20 cellular contexts compared by ENCODE assay signal in genomic region chr2:60586081-60586480, GRCh38. TPM values are rescaled to one million over a fixed set of nuclear protein-coding genes. Genes with fewer than 3 reads are reported as not detected.
DNase-seq lines count a peak whose midpoint lies in the region; ATAC-seq and TF ChIP-seq lines count a peak whose summit lies in the region.
"Had no signal": no experiment of that assay in that cellular context is flagged by ENCODE, and none has a peak within 500 bp of the region (broad histone marks: within the 10 kb centered on the region; RNA-seq: fewer than 3 reads in every experiment).

No MANE protein-coding gene starts in this region.

- 0 out of 2 replicates have a peak overlapping the region, but pooled peaks have one; percentile 18 for H3K4me2 ChIP-seq in HCT116 (ENCODE audit: low read length)

- CTCF ChIA-PET in HCT116 (lab: Charles Lee): interaction anchor here (0.9 to 1.0 kb wide), 2 partner anchors 21 to 25 kb away, joined by 3 read pairs; no protein-coding TSS in a partner anchor

- no peak overlapping the region for H3K9ac ChIP-seq in HCT116 (ENCODE audit: low read length)

- POLR2A ChIA-PET in HCT116 (lab: Charles Lee): no interaction called here

- in situ Hi-C loops in gastrocnemius medialis (cut with MboI; ENCODE audit: low sequenced_read_pairs in 4 of 4): loop anchor here in 2 of 4 donors (10.0 to 25.0 kb wide), 2 partner anchors 1281 to 1299 kb away; no protein-coding TSS in a partner anchor

- ATAC-seq in HCT116 (no peak), foreskin keratinocyte (peak; percentile 75), sciatic nerve (no peak), gastrocnemius medialis (no peak)
- ATAC-seq: CD8-positive, alpha-beta T cell; HepG2; Panc1 had no signal

- RAD21 ChIA-PET in HCT116 (lab: Charles Lee; ENCODE audit: low non-redundant PET in 1 of 2, low total read pairs in 2 of 2, uncharacterized antibody in 2 of 2, unreplicated experiment in 2 of 2): no interaction called here

- no peaks in the 10 kb centered on the region for H3K79me2 ChIP-seq in HCT116 (ENCODE audit: insufficient read depth, low read length)

- H3K4me1 ChIP-seq in HCT116 (ENCODE audit: control insufficient read depth in 1 of 2, insufficient read depth in 2 of 2, low read length in 2 of 2): peaks cover 0 to 14% of the 10 kb centered on the region in 2 experiments; a peak in 2 of 4 replicates
- peaks cover 10% of the 10 kb centered on the region for H3K4me1 ChIP-seq in foreskin keratinocyte
- peaks cover 0 to 3% of the 10 kb centered on the region in 2 donors for H3K4me1 ChIP-seq in gastrocnemius medialis
- H3K4me1 ChIP-seq: SJCRH30 had no signal

- H3K36me3 ChIP-seq in HCT116 (ENCODE audit: control insufficient read depth in 1 of 2, insufficient read depth in 2 of 2, low read length in 2 of 2) (no peaks in the 10 kb centered on the region), gastrocnemius medialis (no peaks in the 10 kb centered on the region)
- H3K36me3 ChIP-seq: SJCRH30 had no signal

- H3K27me3 ChIP-seq in HCT116 (ENCODE audit: insufficient read depth, low read length): peaks cover 3% of the 10 kb centered on the region; the same call in 1 of the 2 replicates
- peaks cover 5% of the 10 kb centered on the region for H3K27me3 ChIP-seq in foreskin keratinocyte
- H3K27me3 ChIP-seq in gastrocnemius medialis: peaks cover 6 to 11% (median 7%) of the 10 kb centered on the region in 3 donors

- no peak overlapping the region for H3K4me3 ChIP-seq in HCT116 (replicated peaks in 1 of 2; ENCODE audit: low read depth in 1 of 2, low read length in 2 of 2)
- no peak overlapping the region for H3K4me3 ChIP-seq in gastrocnemius medialis
- H3K4me3 ChIP-seq: SJCRH30 had no signal

- intact Hi-C loops in HCT116 (cut with micrococcal nuclease): no loop called here
- intact Hi-C loops in sciatic nerve (cut with DNase I): no loop called here
- intact Hi-C loops in gastrocnemius medialis (cut with DNase I; ENCODE audit: low total_unique reads): no loop called here

- DNase-seq in DMS 273 (lab: John Stamatoyannopoulos, UW; ENCODE audit: unreplicated experiment) (peak; percentile 42), DMS 273 treated with DMSO at 0.1 percent for 48 hours (lab: John Stamatoyannopoulos, UW) (no peak), HCT116 (ENCODE audit: low read depth, low spot score) (no peak), astrocyte of the hippocampus (ENCODE audit: low read depth, low spot score) (peak; percentile 18), foreskin keratinocyte (peak; percentile 78 to 87), T1000 (lab: John Stamatoyannopoulos, UW) (no peak), sciatic nerve (ENCODE audit: low spot score) (no peak), gastrocnemius medialis (no peak)
- DNase-seq: ACHN; C1 segment of cervical spinal cord; CD8-positive, alpha-beta T cell; KBM-7; NCI-H1092 treated with DMSO at 0.1 percent for 48 hours; NCI-H2081; NCI-H510A; SJCRH30 had no signal

- TF ChIP-seq CTCF in HCT116 (IDR thresholded peaks at IDR 0.05 in 2 of 3, conservative IDR thresholded peaks at IDR 0.05 in 1 of 3; ENCODE audit: borderline replicate concordance in 1 of 3, insufficient read depth in 1 of 3, low read depth in 2 of 3, low read length in 2 of 3) (no peak), foreskin keratinocyte (conservative IDR thresholded peaks at IDR 0.05) (no peak), gastrocnemius medialis (IDR thresholded peaks at IDR 0.05 in 4 of 5, conservative IDR thresholded peaks at IDR 0.05 in 1 of 5) (no peak)

- H4K20me1 ChIP-seq in HCT116 (ENCODE audit: insufficient read depth): no peaks in the 10 kb centered on the region

- TF ChIP-seq POLR2A in HCT116 (IDR thresholded peaks at IDR 0.05; ENCODE audit: borderline replicate concordance, extremely low read depth, insufficient read depth, insufficient read length): no peak
- no peak for TF ChIP-seq POLR2A in gastrocnemius medialis (IDR thresholded peaks at IDR 0.05)

- no TSS peak for BruUV-seq in HCT116 (replicated peaks; lab: Mats Ljungman, UMichigan)

- TF ChIP-seq RAD21 in HCT116 (IDR thresholded peaks at IDR 0.05; ENCODE audit: low read depth): no peak

- H3K9me3 ChIP-seq in HCT116 (ENCODE audit: control insufficient read depth in 1 of 2, insufficient read depth in 1 of 2, low read depth in 1 of 2, low read length in 2 of 2) (no peaks in the 10 kb centered on the region), gastrocnemius medialis (no peaks in the 10 kb centered on the region)
- H3K9me3 ChIP-seq: SJCRH30 had no signal

- H2AFZ ChIP-seq in HCT116 (ENCODE audit: low read depth, low read length, poor library complexity, severe bottlenecking): no peak overlapping the region

- H3K9me2 ChIP-seq in HCT116 (ENCODE audit: insufficient read depth): no peaks in the 10 kb centered on the region

- no peak overlapping the region for H3K27ac ChIP-seq in HCT116 (ENCODE audit: low read depth, low read length)
- H3K27ac ChIP-seq in foreskin keratinocyte: no peak overlapping the region
- no peak overlapping the region for H3K27ac ChIP-seq in gastrocnemius medialis
- H3K27ac ChIP-seq: 22Rv1, SJCRH30 had no signal

TF ChIP-seq in HCT116, 20 proteins besides CTCF, POLR2A, EP300 and RAD21:
- TF ChIP-seq CBX3 (IDR thresholded peaks at IDR 0.05; ENCODE audit: low read depth) (no peak), EZH2 (IDR thresholded peaks at IDR 0.05) (no peak), SP1 (IDR thresholded peaks at IDR 0.05; ENCODE audit: low read depth) (no peak), EZH2phosphoT487 (IDR thresholded peaks at IDR 0.05; ENCODE audit: borderline replicate concordance) (no peak), POLR2AphosphoS5 (IDR thresholded peaks at IDR 0.05; ENCODE audit: low read depth, low read length) (no peak)

RNA-seq across cellular contexts. Expression of gene BCL11A, which starts 32.6 kb away (rescaled TPM):
- total RNA-seq in HCT116 (2021; ENCODE audit: unreplicated experiment): 0.71 TPM
- polyA plus RNA-seq in HCT116 (2012): 0.62 and 0.70 TPM in 2 replicates
- total RNA-seq in foreskin keratinocyte: 7.1 and 7.2 TPM in 2 replicates
- 5.3 and 6.9 TPM in 2 replicates for polyA plus RNA-seq in foreskin keratinocyte
- total RNA-seq in sciatic nerve: 1.6 TPM
- total RNA-seq in gastrocnemius medialis: 1 to 10 TPM in 1 of 4 donors, under 1 TPM in 2, not detected in 1; 0.04 to 1.0 (median 0.07) TPM
- total RNA-seq: HepG2, HT-29 had no signal
- polyA plus RNA-seq: HepG2 had no signal

Comparison
In these comparisons a context has a peak if more than half of its experiments do, and no peak if none do; other contexts are left out.
1. DNase-seq: peak in DMS 273 (single experiment), astrocyte of the hippocampus (single experiment) and foreskin keratinocyte (2 of 2); none in DMS 273 treated with DMSO at 0.1 percent for 48 hours (single experiment), HCT116 (single experiment), T1000 (single experiment), sciatic nerve (single experiment) and gastrocnemius medialis (0 of 2).